In the genomic region with DNA sequence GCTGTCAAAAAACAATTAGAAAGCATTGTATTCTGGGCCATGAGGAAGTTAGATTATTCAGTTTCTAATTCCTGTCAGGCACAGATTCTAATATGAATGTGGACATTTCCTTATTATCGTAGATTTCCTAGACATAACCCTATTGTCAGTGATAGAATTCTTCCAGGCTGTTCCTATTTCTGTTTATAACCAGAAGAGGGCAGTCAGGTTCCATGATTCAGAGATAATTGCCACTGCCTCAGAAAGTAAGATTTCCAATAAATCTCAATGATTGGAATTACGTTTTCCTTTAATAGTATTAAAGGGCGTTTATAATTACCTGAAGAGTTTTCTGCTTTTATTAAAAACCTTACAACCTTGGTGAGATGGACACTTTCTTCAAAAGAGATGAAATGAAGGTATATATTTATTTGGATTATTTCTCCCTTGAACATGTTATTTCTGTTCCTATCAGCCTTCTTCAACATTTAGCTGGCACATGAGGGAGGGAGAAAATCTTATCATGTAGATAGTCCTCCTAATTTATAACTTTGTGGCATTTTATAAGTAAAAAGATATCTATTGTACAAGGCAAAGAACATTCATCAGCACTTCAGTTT, we compare ENCODE assay signal across 10 cellular contexts.
A peak's percentile ranks its signal among the peaks of the same experiment; 100 is the strongest.
DNase-seq lines count a peak whose midpoint lies in the region; ATAC-seq and TF ChIP-seq lines count a peak whose summit lies in the region.
"Had no signal": no experiment of that assay in that cellular context is flagged by ENCODE, and none has a peak within 500 bp of the region (broad histone marks: within the 10 kb centered on the region; RNA-seq: fewer than 3 reads in every experiment).

No MANE protein-coding gene starts in this region.

- intact Hi-C loops in ascending aorta (cut with DNase I), result loop anchor here (5.0 to 10.0 kb wide), 6 partner anchors 254 to 1677 kb away; a partner anchor contains a TSS

- no peaks in the 10 kb centered on the region for H3K36me3 ChIP-seq in ascending aorta

- H3K36me3 Mint-ChIP-seq in type B pancreatic cell, result no peaks in the 10 kb centered on the region

- DNase-seq in A172 (ENCODE audit: low spot score) (peak; percentile 16), NCI-H1105 (lab: John Stamatoyannopoulos, UW) (peak; percentile 3), ascending aorta (ENCODE audit: low spot score in 2 of 2) (no peak), inferior parietal cortex (ENCODE audit: extremely low spot score) (peak; percentile 76), type B pancreatic cell (ENCODE audit: extremely low spot score, unreplicated experiment) (no peak)

- peak overlapping the region in 1 of 2 donors; percentile 23 for H3K27ac ChIP-seq in ascending aorta

- ATAC-seq in GM19397 (IDR thresholded peaks at IDR 0.05; ENCODE audit: unreplicated experiment), result no peak
- ATAC-seq in HG02970 (IDR thresholded peaks at IDR 0.05; ENCODE audit: low FRiP score, unreplicated experiment), result no peak

- H3K27me3 Mint-ChIP-seq in type B pancreatic cell, result peaks cover 8% of the 10 kb centered on the region

- no peaks in the 10 kb centered on the region for H3K4me1 ChIP-seq in ascending aorta

- peaks cover 26% of the 10 kb centered on the region for H3K4me1 Mint-ChIP-seq in type B pancreatic cell (ENCODE audit: unreplicated experiment)

- H3K27me3 ChIP-seq in ascending aorta, result no peaks in the 10 kb centered on the region

- no peaks in the 10 kb centered on the region for H3K9me3 Mint-ChIP-seq in type B pancreatic cell
- H3K9me3 Mint-ChIP-seq: dendritic cell treated with granulocyte-macrophage colony-stimulating factor and Interleukin-4, amounts not matched to agents 40 ng/mL and 50 ng/mL, for 4 days; stimulated activated naive CD8-positive, alpha-beta T cell treated with anti-CD3 and anti-CD28 coated beads, Interleukin-15, Interleukin-2, amounts not matched to agents 100 ng/mL and 50 ng/mL, for 24 hours had no signal

- no peak overlapping the region for H3K4me3 ChIP-seq in ascending aorta

- H3K9me3 ChIP-seq in ascending aorta, result no peaks in the 10 kb centered on the region

- no peak overlapping the region for H3K4me3 Mint-ChIP-seq in type B pancreatic cell
- H3K4me3 Mint-ChIP-seq: dendritic cell treated with granulocyte-macrophage colony-stimulating factor and Interleukin-4, amounts not matched to agents 40 ng/mL and 50 ng/mL, for 4 days; stimulated activated naive CD8-positive, alpha-beta T cell treated with anti-CD3 and anti-CD28 coated beads, Interleukin-15, Interleukin-2, amounts not matched to agents 100 ng/mL and 50 ng/mL, for 24 hours had no signal

- no peak overlapping the region for H3K27ac Mint-ChIP-seq in type B pancreatic cell
- H3K27ac Mint-ChIP-seq: dendritic cell treated with granulocyte-macrophage colony-stimulating factor and Interleukin-4, amounts not matched to agents 40 ng/mL and 50 ng/mL, for 4 days; stimulated activated naive CD8-positive, alpha-beta T cell treated with anti-CD3 and anti-CD28 coated beads, Interleukin-15, Interleukin-2, amounts not matched to agents 100 ng/mL and 50 ng/mL, for 24 hours had no signal

- TF ChIP-seq CTCF in GM12873 (IDR thresholded peaks at IDR 0.05; ENCODE audit: insufficient read depth, low read depth, low read length, missing control alignments), result peak; percentile 47
- TF ChIP-seq CTCF in ascending aorta (IDR thresholded peaks at IDR 0.05), result peak; percentile 46 to 74 (median 73)
- peak; percentile 96 for TF ChIP-seq CTCF in type B pancreatic cell (conservative IDR thresholded peaks at IDR 0.05)

Comparison
In these comparisons a context has a peak if more than half of its experiments do, and no peak if none do; other contexts are left out.
1. DNase-seq: peak in A172 (single experiment), NCI-H1105 (single experiment) and inferior parietal cortex (single experiment); none in ascending aorta (0 of 2) and type B pancreatic cell (single experiment).
2. Peak in every context shown above with its lines, with median percentiles within 50 percentile points of each other: CTCF ChIP-seq.